In genomic region chr18:76528477-76529432, GRCh38 we compare ENCODE assay signal across 8 cellular contexts. TPM values are rescaled to one million over a fixed set of nuclear protein-coding genes. Genes with fewer than 3 reads are reported as not detected.
DNase-seq lines count a peak whose midpoint lies in the region; ATAC-seq, FAIRE-seq and TF ChIP-seq lines count a peak whose summit lies in the region.

No MANE protein-coding gene starts in this region.

- ATAC-seq in HG02973 (IDR thresholded peaks at IDR 0.05; ENCODE audit: unreplicated experiment) = no peak

- no peak for TF ChIP-seq CTCF in GM20000 (IDR thresholded peaks at IDR 0.05; ENCODE audit: extremely low read depth, missing control alignments)
- TF ChIP-seq CTCF in cardiac fibroblast (IDR thresholded peaks at IDR 0.05; ENCODE audit: low read depth, low read length) = no peak

- no peak overlapping the region for H4K8ac ChIP-seq in mesenchymal stem cell (ENCODE audit: low read length)

- H2BK5ac ChIP-seq in mesenchymal stem cell (ENCODE audit: low read depth, low read length, poor library complexity, severe bottlenecking) = no peak overlapping the region

- no peak overlapping the region for H2BK120ac ChIP-seq in mesenchymal stem cell (ENCODE audit: low read depth, low read length)

- no peak overlapping the region for H3K4ac ChIP-seq in mesenchymal stem cell (ENCODE audit: low read depth in 1 of 2, low read length in 2 of 2)

- H2AK5ac ChIP-seq in mesenchymal stem cell (ENCODE audit: low read length, severe bottlenecking) = no peak overlapping the region

- H2BK15ac ChIP-seq in mesenchymal stem cell (ENCODE audit: low read depth, poor library complexity, severe bottlenecking) = no peak overlapping the region

- H3K4me3 ChIP-seq in BLaER1 (no peak overlapping the region), cardiac fibroblast (replicated peaks in 1 of 2; ENCODE audit: low read depth in 2 of 2, low read length in 2 of 2) (peak overlapping the region; percentile 28 to 41), mesenchymal stem cell (ENCODE audit: insufficient read depth in 1 of 2, low read depth in 1 of 2, low read length in 2 of 2) (peak overlapping the region; percentile 35 to 83)

- peak overlapping the region; percentile 63 for H3K4me2 ChIP-seq in BLaER1
- peak overlapping the region; percentile 77 for H3K4me2 ChIP-seq in mesenchymal stem cell (ENCODE audit: low read length, poor library complexity, severe bottlenecking)

- no peaks in the 10 kb centered on the region for H3K79me1 ChIP-seq in mesenchymal stem cell (replicated peaks; ENCODE audit: low read length, poor library complexity, severe bottlenecking)

- no peak for FAIRE-seq in urothelium cell line (lab: Jason Lieb, UNC)

- no peaks in the 10 kb centered on the region for H3K36me3 ChIP-seq in BLaER1
- no peaks in the 10 kb centered on the region for H3K36me3 ChIP-seq in mesenchymal stem cell (ENCODE audit: control insufficient read depth in 1 of 2, insufficient read depth in 2 of 2, low read depth in 1 of 2, low read length in 2 of 2)

- no peaks in the 10 kb centered on the region for H3K27me3 ChIP-seq in BLaER1
- H3K27me3 ChIP-seq in mesenchymal stem cell (ENCODE audit: control insufficient read depth in 1 of 2, insufficient read depth in 1 of 2, low read length in 2 of 2) = peaks cover 0 to 5% of the 10 kb centered on the region in 2 experiments

- peak; percentile 21 for DNase-seq in GM20000 (ENCODE audit: low spot score)
- DNase-seq in NCI-H510A treated with DMSO at 0.1 percent for 48 hours (lab: John Stamatoyannopoulos, UW) = peak; percentile 92
- DNase-seq in cardiac fibroblast (ENCODE audit: low read depth in 2 of 2) = peak; percentile 50 to 61
- DNase-seq in mesenchymal stem cell = peak; percentile 76
- DNase-seq in urothelium cell line (ENCODE audit: low spot score) = peak; percentile 31
- no peak for DNase-seq in ureter (ENCODE audit: low spot score)

- H3K4me1 ChIP-seq in BLaER1 (peaks cover 31% of the 10 kb centered on the region), mesenchymal stem cell (ENCODE audit: control insufficient read depth, insufficient read depth, low read depth, low read length) (peaks cover 12% of the 10 kb centered on the region)

- H3K27ac ChIP-seq in BLaER1 (no peak overlapping the region), mesenchymal stem cell (ENCODE audit: low read length, poor library complexity, severe bottlenecking) (no peak overlapping the region)

- 35% methylated on average over 26 of the region's 28 CpGs for WGBS in mesenchymal stem cell

- H3K9ac ChIP-seq in BLaER1 (no peak overlapping the region), mesenchymal stem cell (ENCODE audit: low read length) (peak overlapping the region; percentile 90)

- H2BK12ac ChIP-seq in mesenchymal stem cell (ENCODE audit: low read length in 2 of 2) = no peak overlapping the region

- peak overlapping the region; percentile 48 for H2AFZ ChIP-seq in mesenchymal stem cell (ENCODE audit: low read depth, low read length)

- H3K14ac ChIP-seq in mesenchymal stem cell (ENCODE audit: low read length in 2 of 2) = no peak overlapping the region

- H3K18ac ChIP-seq in mesenchymal stem cell (ENCODE audit: low read depth in 1 of 2, low read length in 2 of 2) = peak overlapping the region; percentile 12 to 73

- H3K9me3 ChIP-seq in BLaER1 (peaks cover 5% of the 10 kb centered on the region; the same call in 1 of the 2 replicates), mesenchymal stem cell (ENCODE audit: control insufficient read depth, low read length) (no peaks in the 10 kb centered on the region)

- no peaks in the 10 kb centered on the region for H4K20me1 ChIP-seq in BLaER1

- no peak overlapping the region for H4K91ac ChIP-seq in mesenchymal stem cell (ENCODE audit: low read length)

- no peak overlapping the region for H3K23ac ChIP-seq in mesenchymal stem cell (ENCODE audit: low read length in 2 of 2)

RNA-seq across cellular contexts. Expression of gene ZNF516, which starts 33.7 kb away (rescaled TPM):
- 13.7 TPM for polyA plus RNA-seq in mesenchymal stem cell (2013, experiment 1 of 2)
- 14.9 TPM for polyA plus RNA-seq in mesenchymal stem cell (2013, experiment 2 of 2)
- total RNA-seq in ureter = 75.6 TPM
